Comparison of ENCODE assay signal across 8 cellular contexts in the genomic region with DNA sequence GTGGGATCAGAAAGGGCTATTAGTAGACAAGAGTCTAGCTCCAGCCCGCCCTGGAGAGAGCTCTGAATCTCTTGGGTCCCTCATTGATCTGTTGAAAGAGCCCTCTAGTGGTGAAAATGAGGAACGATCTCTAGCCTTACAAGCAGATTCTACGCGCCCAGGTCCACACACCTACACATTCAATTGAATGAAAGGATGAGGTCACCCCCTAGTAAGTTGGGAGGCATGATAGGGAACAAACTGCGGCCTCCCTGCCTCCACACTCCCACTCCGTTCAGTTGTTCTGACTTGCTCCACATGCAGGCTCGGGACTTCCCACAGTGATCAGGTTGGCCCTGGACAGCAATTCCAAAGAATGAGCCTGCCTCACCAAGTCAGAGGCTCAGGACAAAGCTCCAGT. TPM values are rescaled to one million over a fixed set of nuclear protein-coding genes. Genes with fewer than 3 reads are reported as not detected.
A peak's percentile ranks its signal among the peaks of the same experiment; 100 is the strongest.
DNase-seq lines count a peak whose midpoint lies in the region; ATAC-seq and TF ChIP-seq lines count a peak whose summit lies in the region.

No MANE protein-coding gene starts in this region.

- H3K9me3 Mint-ChIP-seq in effector memory CD8-positive, alpha-beta T cell, result no peaks in the 10 kb centered on the region

- TF ChIP-seq CTCF in AG04450 (IDR thresholded peaks at IDR 0.05; ENCODE audit: low read depth, low read length) (peak; percentile 64), GM12874 (IDR thresholded peaks at IDR 0.05; ENCODE audit: insufficient read depth, low read depth, low read length) (peak; percentile 81), mucosa of descending colon (IDR thresholded peaks at IDR 0.05) (peak; percentile 39), tibial artery (IDR thresholded peaks at IDR 0.05) (peak; percentile 34 to 40)

- no peaks in the 10 kb centered on the region for H3K27me3 ChIP-seq in AG04450 (ENCODE audit: control insufficient read depth, insufficient read depth, low read length)
- peaks cover 0 to 32% of the 10 kb centered on the region in 2 donors for H3K27me3 ChIP-seq in tibial artery

- H3K9me3 ChIP-seq in AG04450 (ENCODE audit: control insufficient read depth, insufficient read depth, low read length) (peaks cover 9% of the 10 kb centered on the region; the same call in 1 of the 2 replicates), mucosa of descending colon (no peaks in the 10 kb centered on the region), tibial artery (no peaks in the 10 kb centered on the region)

- H3K4me3 ChIP-seq in AG04450 (ENCODE audit: low read depth, low read length) (no peak overlapping the region), mucosa of descending colon (no peak overlapping the region), tibial artery (no peak overlapping the region)

- no peak overlapping the region for H3K4me3 Mint-ChIP-seq in effector memory CD8-positive, alpha-beta T cell

- no peak overlapping the region for H3K27ac Mint-ChIP-seq in effector memory CD8-positive, alpha-beta T cell

- H3K36me3 Mint-ChIP-seq in effector memory CD8-positive, alpha-beta T cell (ENCODE audit: insufficient read depth), result no peaks in the 10 kb centered on the region

- intact Hi-C loops in mucosa of descending colon (cut with DNase I, micrococcal nuclease) (no loop called here), tibial artery (cut with DNase I; ENCODE audit: low total_unique reads) (loop anchor here (5.0 kb wide), 1 partner anchor 206 kb away; no protein-coding TSS in a partner anchor)

- ATAC-seq in effector memory CD8-positive, alpha-beta T cell (replicated peaks), result peak; percentile 59
- peak; percentile 61 for ATAC-seq in mucosa of descending colon

- H3K27ac ChIP-seq in AG04450 (ENCODE audit: low read depth, low read length) (no peak overlapping the region), tibial artery (no peak overlapping the region)

- peaks cover 0 to 3% of the 10 kb centered on the region in 2 donors for H3K4me1 Mint-ChIP-seq in effector memory CD8-positive, alpha-beta T cell (ENCODE audit: low read depth in 2 of 2)

- H3K27me3 Mint-ChIP-seq in effector memory CD8-positive, alpha-beta T cell, result peaks cover 53 to 69% of the 10 kb centered on the region in 2 donors

- POLR2A ChIA-PET in AG04450 (lab: Yijun Ruan, JAX), result no interaction called here

- H3K36me3 ChIP-seq in mucosa of descending colon (ENCODE audit: low read depth), result no peaks in the 10 kb centered on the region
- no peaks in the 10 kb centered on the region for H3K36me3 ChIP-seq in tibial artery

- DNase-seq in AG04450 (ENCODE audit: low read depth, low spot score) (no peak), NCI-H1930 (lab: John Stamatoyannopoulos, UW) (peak; percentile 48 to 84), mucosa of descending colon (peak in 1 of 3 donors; percentile 50), tibial artery (no peak), mesenteric fat pad (ENCODE audit: low spot score) (no peak)
- peak; percentile 43 for DNase-seq in activated CD4-positive, alpha-beta T cell treated with anti-CD3 and anti-CD28 coated beads for 48 hours
- DNase-seq in effector memory CD8-positive, alpha-beta T cell, result peak; percentile 23 to 38 (median 32)

- CTCF ChIA-PET in AG04450 (lab: Charles Lee), result interaction anchor here (0.7 to 2.0 kb wide), 6 partner anchors 45 to 553 kb away, joined by 3 to 9 read pairs (median 5); no protein-coding TSS in a partner anchor

- H3K4me1 ChIP-seq in mucosa of descending colon (ENCODE audit: low read depth) (no peaks in the 10 kb centered on the region), tibial artery (no peaks in the 10 kb centered on the region)

RNA-seq across cellular contexts. Expression of gene CACNG3, which starts 2.9 kb away (rescaled TPM):
- not detected in 2 replicates for polyA plus RNA-seq in AG04450 (2011; rRNA removed)
- not detected in 2 replicates for polyA minus RNA-seq in AG04450 (2011; rRNA and poly(A)+ RNA removed)
- total RNA-seq in mucosa of descending colon (not detected), mesenteric fat pad (not detected)

Comparison
In these comparisons a context has a peak if more than half of its experiments do, and no peak if none do; other contexts are left out.
1. DNase-seq: peak in NCI-H1930 (2 of 2), activated CD4-positive, alpha-beta T cell treated with anti-CD3 and anti-CD28 coated beads for 48 hours (single experiment) and effector memory CD8-positive, alpha-beta T cell (3 of 3); none in AG04450 (single experiment), tibial artery (0 of 2) and mesenteric fat pad (single experiment).
2. Peak in every context shown above with its lines, with median percentiles within 50 percentile points of each other: CTCF ChIP-seq.